19 cellular contexts compared by ENCODE assay signal in the genomic region with DNA sequence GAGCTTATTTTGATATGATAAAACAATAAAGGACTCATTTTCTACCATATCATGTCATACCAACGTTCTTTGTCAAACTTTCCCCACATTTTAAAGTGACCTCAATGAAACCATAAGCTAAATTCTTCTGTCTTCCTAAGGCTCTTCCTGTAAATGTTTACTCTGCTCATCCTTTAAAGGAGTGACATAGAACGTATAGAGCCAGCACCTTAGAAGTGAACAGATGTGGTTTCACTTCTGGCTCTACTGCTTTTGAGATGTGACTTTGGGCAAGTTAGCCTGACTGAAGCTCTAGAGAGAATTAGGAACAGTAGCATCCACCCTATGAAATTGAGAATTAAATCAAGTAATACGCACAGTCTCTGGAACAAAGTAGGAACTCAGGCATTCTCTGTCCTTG. TPM values are rescaled to one million over a fixed set of nuclear protein-coding genes. Genes with fewer than 3 reads are reported as not detected.
DNase-seq lines count a peak whose midpoint lies in the region; ATAC-seq, FAIRE-seq and TF ChIP-seq lines count a peak whose summit lies in the region.
"Had no signal": no experiment of that assay in that cellular context is flagged by ENCODE, and none has a peak within 500 bp of the region (broad histone marks: within the 10 kb centered on the region; RNA-seq: fewer than 3 reads in every experiment).

No MANE protein-coding gene starts in this region.

- SMC1A ChIA-PET in GM12878 (lab: Charles Lee; ENCODE audit: uncharacterized antibody, unreplicated experiment) = interaction anchor here (1.4 to 4.6 kb wide), 9 partner anchors 8 to 35 kb away, joined by 3 to 26 read pairs (median 6); a partner anchor contains a TSS

- H3K4me1 Mint-ChIP-seq in activated CD4-positive, alpha-beta T cell treated with anti-CD3 and anti-CD28 coated beads, Interleukin-2, amount 10 ng/mL, durations not matched to agents 24 days and 14 days = peaks cover 50% of the 10 kb centered on the region
- peaks cover 21% of the 10 kb centered on the region for H3K4me1 Mint-ChIP-seq in progenitor cell of endocrine pancreas (ENCODE audit: low read depth)
- H3K4me1 Mint-ChIP-seq: stimulated activated naive B cell treated with anti-CD40 and anti-IgM and Interleukin-4, amounts not matched to agents 10 μg/mL and 1 μg/mL and 100 μg/mL, for 72 hours had no signal

- CTCF ChIA-PET in GM12878 (lab: Yijun Ruan, JAX) = interaction anchor here (0.9 to 4.1 kb wide), 6 partner anchors 11 to 197 kb away, joined by 3 to 38 read pairs (median 4); a partner anchor contains a TSS

- TF ChIP-seq CTCF in OCI-LY3 (IDR thresholded peaks at IDR 0.05; ENCODE audit: low read depth, low read length) (no peak), GM12878 (IDR thresholded peaks at IDR 0.05 in 2 of 3, conservative IDR thresholded peaks at IDR 0.05 in 1 of 3; ENCODE audit: control insufficient read depth in 2 of 3, extremely low read depth in 1 of 3, insufficient read depth in 1 of 3, low read depth in 3 of 3, low read length in 3 of 3) (no peak), progenitor cell of endocrine pancreas (IDR thresholded peaks at IDR 0.05; ENCODE audit: unreplicated experiment) (no peak)

- H3K4me2 ChIP-seq in OCI-LY3 (ENCODE audit: low read length) (peak overlapping the region; percentile 91), GM12878 (ENCODE audit: control insufficient read depth, insufficient read depth) (peak overlapping the region; percentile 31)
- H3K4me2 ChIP-seq: BLaER1 treated with 17β-estradiol and CSF1 and Interleukin-3, amounts not matched to agents 10 nM and 100 nM; SK-N-SH had no signal

- POLR2A ChIA-PET in GM12878 (lab: Charles Lee) = interaction anchor here (0.5 to 1.6 kb wide), 6 partner anchors 12 to 108 kb away, joined by 3 to 11 read pairs (median 4); no protein-coding TSS in a partner anchor

- no peak overlapping the region for H2AFZ ChIP-seq in OCI-LY3 (ENCODE audit: low read depth, low read length)
- H2AFZ ChIP-seq in GM12878 (ENCODE audit: control insufficient read depth, low read depth, low read length) = no peak overlapping the region

- no peaks in the 10 kb centered on the region for H3K9me3 ChIP-seq in OCI-LY3 (ENCODE audit: insufficient read depth, low read length)
- H3K9me3 ChIP-seq in GM12878 (replicated peaks; ENCODE audit: control insufficient read depth, insufficient read depth, low read length) = no peaks in the 10 kb centered on the region
- H3K9me3 ChIP-seq: BLaER1 treated with 17β-estradiol and CSF1 and Interleukin-3, amounts not matched to agents 10 nM and 100 nM; esophagus muscularis mucosa; SK-N-SH had no signal

- H3K36me3 Mint-ChIP-seq in activated CD4-positive, alpha-beta T cell treated with anti-CD3 and anti-CD28 coated beads, Interleukin-2, amount 10 ng/mL, durations not matched to agents 24 days and 14 days (ENCODE audit: low read depth) = peaks cover 67% of the 10 kb centered on the region
- H3K36me3 Mint-ChIP-seq in progenitor cell of endocrine pancreas (ENCODE audit: insufficient read depth) = peaks cover 41% of the 10 kb centered on the region

- FAIRE-seq in GM12878 (lab: Jason Lieb, UNC) = no peak
- FAIRE-seq: bronchial epithelial cell, TTC549 had no signal

- H3K27ac ChIP-seq in OCI-LY3 (ENCODE audit: low read length) = peak overlapping the region; percentile 99
- H3K27ac ChIP-seq in GM12878 (ENCODE audit: control insufficient read depth, insufficient read depth) = peak overlapping the region; percentile 68
- H3K27ac ChIP-seq: BLaER1 treated with 17β-estradiol and CSF1 and Interleukin-3, amounts not matched to agents 10 nM and 100 nM; esophagus muscularis mucosa had no signal

- H3K9ac ChIP-seq in OCI-LY3 (ENCODE audit: low read length) = peak overlapping the region; percentile 77
- H3K9ac ChIP-seq in GM12878 (ENCODE audit: control insufficient read depth, insufficient read depth, low read length) = no peak overlapping the region
- H3K9ac ChIP-seq: BLaER1 treated with 17β-estradiol and CSF1 and Interleukin-3, amounts not matched to agents 10 nM and 100 nM; SK-N-SH had no signal

- TF ChIP-seq POLR2A in GM12878 (IDR thresholded peaks at IDR 0.05; ENCODE audit: low read depth, low read length) = no peak

- H3K9me3 Mint-ChIP-seq in activated CD4-positive, alpha-beta T cell treated with anti-CD3 and anti-CD28 coated beads, Interleukin-2, amount 10 ng/mL, durations not matched to agents 24 days and 14 days = no peaks in the 10 kb centered on the region
- no peaks in the 10 kb centered on the region for H3K9me3 Mint-ChIP-seq in progenitor cell of endocrine pancreas (ENCODE audit: low read depth)
- H3K9me3 Mint-ChIP-seq: stimulated activated naive B cell treated with anti-CD40 and anti-IgM and Interleukin-4, amounts not matched to agents 10 μg/mL and 1 μg/mL and 100 μg/mL, for 72 hours had no signal

- ATAC-seq in GM12878 = peak; percentile 51
- no peak for ATAC-seq in HG03175 (IDR thresholded peaks at IDR 0.05; ENCODE audit: unreplicated experiment)
- ATAC-seq: Panc1 had no signal

- intact Hi-C loops in activated CD4-positive, alpha-beta T cell treated with anti-CD3 and anti-CD28 coated beads, Interleukin-2, amount 10 ng/mL, durations not matched to agents 24 days and 14 days (cut with micrococcal nuclease) = loop anchor here (1.0 to 10.0 kb wide), 2 partner anchors 40 to 296 kb away; a partner anchor contains a TSS
- intact Hi-C loops in GM12878 (cut with micrococcal nuclease; ENCODE audit: unreplicated experiment) = no loop called here

- H3K4me3 ChIP-seq in OCI-LY3 (ENCODE audit: low read length) = peak overlapping the region; percentile 53
- no peak overlapping the region for H3K4me3 ChIP-seq in GM12878
- H3K4me3 ChIP-seq: BLaER1 treated with 17β-estradiol and CSF1 and Interleukin-3, amounts not matched to agents 10 nM and 100 nM; esophagus muscularis mucosa had no signal

- H3K79me2 ChIP-seq in OCI-LY3 (ENCODE audit: low read length) (no peaks in the 10 kb centered on the region), GM12878 (ENCODE audit: control insufficient read depth, insufficient read depth, low read length) (no peaks in the 10 kb centered on the region; the same call in 1 of the 2 replicates)

- DNase-seq in activated CD4-positive, alpha-beta T cell treated with anti-CD3 and anti-CD28 coated beads, Interleukin-2, amount 10 ng/mL, durations not matched to agents 24 days and 14 days = peak; percentile 79
- no peak for DNase-seq in activated CD4-positive, alpha-beta T cell treated with anti-CD3 and anti-CD28 coated beads, Interleukin-2, amount 50 U/mL, for 48 hours
- DNase-seq in GM12878 (ENCODE audit: low read depth, low spot score) (no peak), progenitor cell of endocrine pancreas (ENCODE audit: low spot score, unreplicated experiment) (no peak), SKM-1 treated with dmso at 0.1 percent for 144 hours (lab: John Stamatoyannopoulos, UW; ENCODE audit: unreplicated experiment) (no peak)
- no peak for DNase-seq in stimulated activated CD4-positive, alpha-beta T cell treated with anti-CD3 and anti-CD28 coated beads, Interleukin-15, amount 100 ng/mL, for 24 hours
- DNase-seq: mammary epithelial cell; NCI-H1436; SK-N-SH; stimulated activated CD4-positive, alpha-beta T cell treated with anti-CD3 and anti-CD28 coated beads, Interleukin-12 subunit alpha, Interleukin-12 subunit beta, amount 100 ng/mL, for 4 hours; stimulated activated naive B cell treated with anti-CD40 and anti-IgM and Interleukin-4, amounts not matched to agents 10 μg/mL and 1 μg/mL and 100 μg/mL, for 72 hours; trophoblast cell had no signal

- H3K4me3 Mint-ChIP-seq in activated CD4-positive, alpha-beta T cell treated with anti-CD3 and anti-CD28 coated beads, Interleukin-2, amount 10 ng/mL, durations not matched to agents 24 days and 14 days = peak overlapping the region; percentile 76
- no peak overlapping the region for H3K4me3 Mint-ChIP-seq in progenitor cell of endocrine pancreas (ENCODE audit: low read depth)
- H3K4me3 Mint-ChIP-seq: stimulated activated naive B cell treated with anti-CD40 and anti-IgM and Interleukin-4, amounts not matched to agents 10 μg/mL and 1 μg/mL and 100 μg/mL, for 72 hours had no signal

- BruUV-seq in GM12878 (replicated peaks; lab: Mats Ljungman, UMichigan) = no TSS peak

- no peak for TF ChIP-seq RAD21 in GM12878 (IDR thresholded peaks at IDR 0.05; ENCODE audit: insufficient read depth, low read depth, low read length)

- TF ChIP-seq EP300 in GM12878 (IDR thresholded peaks at IDR 0.05; ENCODE audit: borderline replicate concordance in 1 of 2, control insufficient read depth in 1 of 2, low read depth in 2 of 2, low read length in 2 of 2) = no peak

- no peaks in the 10 kb centered on the region for H3K27me3 Mint-ChIP-seq in activated CD4-positive, alpha-beta T cell treated with anti-CD3 and anti-CD28 coated beads, Interleukin-2, amount 10 ng/mL, durations not matched to agents 24 days and 14 days
- no peaks in the 10 kb centered on the region for H3K27me3 Mint-ChIP-seq in progenitor cell of endocrine pancreas
- H3K27me3 Mint-ChIP-seq: stimulated activated naive B cell treated with anti-CD40 and anti-IgM and Interleukin-4, amounts not matched to agents 10 μg/mL and 1 μg/mL and 100 μg/mL, for 72 hours had no signal

- 44% methylated on average over 3 of the region's 3 CpGs for WGBS in GM12878 (ENCODE audit: insufficient coverage, insufficient replicate concordance, low lambda C conversion rate, missing lambda C conversion rate)

- RAD21 ChIA-PET in GM12878 (lab: Charles Lee; ENCODE audit: unreplicated experiment) = interaction anchor here (0.5 to 4.7 kb wide), 8 partner anchors 17 to 305 kb away, joined by 3 to 26 read pairs (median 4); no protein-coding TSS in a partner anchor

- H3K4me1 ChIP-seq in OCI-LY3 (ENCODE audit: low read length) = peaks cover 56% of the 10 kb centered on the region
- H3K4me1 ChIP-seq in GM12878 (ENCODE audit: control insufficient read depth, insufficient read depth, low read length) = peaks cover 23% of the 10 kb centered on the region
- H3K4me1 ChIP-seq: esophagus muscularis mucosa had no signal

- H3K27me3 ChIP-seq in OCI-LY3 (ENCODE audit: low read depth, low read length) (no peaks in the 10 kb centered on the region), GM12878 (replicated peaks in 1 of 2; ENCODE audit: control insufficient read depth in 2 of 2, insufficient read depth in 2 of 2, low read length in 1 of 2) (no peaks in the 10 kb centered on the region)
- H3K27me3 ChIP-seq: BLaER1 treated with 17β-estradiol and CSF1 and Interleukin-3, amounts not matched to agents 10 nM and 100 nM; esophagus muscularis mucosa had no signal

- in situ Hi-C loops in GM12878 (cut with MboI) = no loop called here

- H4K20me1 ChIP-seq in OCI-LY3 (ENCODE audit: insufficient read depth, low read length) (no peaks in the 10 kb centered on the region), GM12878 (ENCODE audit: control insufficient read depth, insufficient read depth) (no peaks in the 10 kb centered on the region)
- H4K20me1 ChIP-seq: BLaER1 treated with 17β-estradiol and CSF1 and Interleukin-3, amounts not matched to agents 10 nM and 100 nM had no signal

- H3K36me3 ChIP-seq in OCI-LY3 (replicated peaks; ENCODE audit: low read depth, low read length) (peaks cover 24% of the 10 kb centered on the region), GM12878 (ENCODE audit: control insufficient read depth in 2 of 2, insufficient read depth in 2 of 2, low read length in 1 of 2) (peaks cover 2 to 24% of the 10 kb centered on the region in 2 experiments)

- peak overlapping the region; percentile 95 for H3K27ac Mint-ChIP-seq in activated CD4-positive, alpha-beta T cell treated with anti-CD3 and anti-CD28 coated beads, Interleukin-2, amount 10 ng/mL, durations not matched to agents 24 days and 14 days
- H3K27ac Mint-ChIP-seq in progenitor cell of endocrine pancreas = peak overlapping the region; percentile 91
- H3K27ac Mint-ChIP-seq: stimulated activated naive B cell treated with anti-CD40 and anti-IgM and Interleukin-4, amounts not matched to agents 10 μg/mL and 1 μg/mL and 100 μg/mL, for 72 hours had no signal

RNA-seq across cellular contexts. Expression of a gene that starts 24.1 kb away (rescaled TPM):
- 43.9 and 56.2 TPM in 2 replicates for total RNA-seq in activated CD4-positive, alpha-beta T cell treated with anti-CD3 and anti-CD28 coated beads, Interleukin-2, amount 10 ng/mL, durations not matched to agents 24 days and 14 days
- 32.4 and 37.5 TPM in 2 replicates for total RNA-seq in GM12878 (2013; cell fraction: nucleolus; rRNA removed)
- total RNA-seq in GM12878 (2014; rRNA removed) = 24.5 and 27.9 TPM in 2 replicates
- 23.7 and 25.6 TPM in 2 replicates for total RNA-seq in GM12878 (2014; rRNA removed; fragmentation: Illumina TruSeq; extraction: Trizol)
- 32.7 and 36.2 TPM in 2 replicates for total RNA-seq in GM12878 (2021)
- 17.8 TPM for polyA plus RNA-seq in GM12878 (2011; ENCODE audit: low read depth)
- 55.1 and 96.6 TPM in 2 replicates for polyA plus RNA-seq in GM12878 (2011; rRNA removed)
- 16.0 and 17.1 TPM in 2 replicates for polyA plus RNA-seq in GM12878 (2011; cell fraction: cytosol; rRNA removed)
- polyA plus RNA-seq in GM12878 (2011; cell fraction: nucleus; rRNA removed) = 18.8 and 22.3 TPM in 2 replicates
- 18.3 and 25.1 TPM in 2 replicates for polyA plus RNA-seq in GM12878 (2012)
- polyA plus RNA-seq in GM12878 (2014; fragmentation: Illumina TruSeq; extraction: Trizol) = 34.3 and 51.3 TPM in 2 replicates
- 100 to 1,000 TPM; 101 to 156 TPM for polyA plus RNA-seq in GM12878 (2014; fragmentation: Nextera tagmentation; extraction: Ambion mirVana)
- 29.8 and 31.7 TPM in 2 replicates for polyA plus RNA-seq in GM12878 (2014; rRNA removed)
- 10 to 100 TPM; 86.2 to 88.8 TPM for polyA plus RNA-seq in GM12878 (2016; fragmentation: Nextera tagmentation; extraction: Ambion mirVana)
- polyA minus RNA-seq in GM12878 (2011; rRNA and poly(A)+ RNA removed) = 24.2 and 52.4 TPM in 2 replicates
- polyA minus RNA-seq in GM12878 (2011; cell fraction: cytosol; rRNA and poly(A)+ RNA removed) = 15.8 and 18.3 TPM in 2 replicates
- polyA minus RNA-seq in GM12878 (2011; cell fraction: nucleus; rRNA and poly(A)+ RNA removed) = 8.0 and 12.4 TPM in 2 replicates
- 51.9 and 54.8 TPM in 2 replicates for total RNA-seq in progenitor cell of endocrine pancreas

RNA-seq across cellular contexts. Expression of a gene that starts 40.0 kb away (rescaled TPM):
- total RNA-seq in activated CD4-positive, alpha-beta T cell treated with anti-CD3 and anti-CD28 coated beads, Interleukin-2, amount 10 ng/mL, durations not matched to agents 24 days and 14 days = 29.4 and 31.2 TPM in 2 replicates
- 66.8 and 76.2 TPM in 2 replicates for total RNA-seq in GM12878 (2013; cell fraction: nucleolus; rRNA removed)
- 14.6 and 16.6 TPM in 2 replicates for total RNA-seq in GM12878 (2014; rRNA removed)
- 22.4 and 22.6 TPM in 2 replicates for total RNA-seq in GM12878 (2014; rRNA removed; fragmentation: Illumina TruSeq; extraction: Trizol)
- 26.2 and 26.6 TPM in 2 replicates for total RNA-seq in GM12878 (2021)
- polyA plus RNA-seq in GM12878 (2011; ENCODE audit: low read depth) = 14.3 TPM
- 52.2 and 62.2 TPM in 2 replicates for polyA plus RNA-seq in GM12878 (2011; rRNA removed)
- polyA plus RNA-seq in GM12878 (2011; cell fraction: cytosol; rRNA removed) = 28.7 and 38.6 TPM in 2 replicates
- polyA plus RNA-seq in GM12878 (2011; cell fraction: nucleus; rRNA removed) = 26.1 and 34.9 TPM in 2 replicates
- 18.9 and 29.3 TPM in 2 replicates for polyA plus RNA-seq in GM12878 (2012)
- polyA plus RNA-seq in GM12878 (2014; fragmentation: Illumina TruSeq; extraction: Trizol) = 26.3 and 31.4 TPM in 2 replicates
- polyA plus RNA-seq in GM12878 (2014; fragmentation: Nextera tagmentation; extraction: Ambion mirVana) = 10 to 100 TPM in 1 of 2 experiments, 1 to 10 TPM in 1; 7.1 to 12.5 TPM
- polyA plus RNA-seq in GM12878 (2014; rRNA removed) = 14.4 and 15.8 TPM in 2 replicates
- 10 to 100 TPM; 23.2 to 23.3 TPM for polyA plus RNA-seq in GM12878 (2016; fragmentation: Nextera tagmentation; extraction: Ambion mirVana)
- polyA minus RNA-seq in GM12878 (2011; rRNA and poly(A)+ RNA removed) = 72.9 and 82.0 TPM in 2 replicates
- 24.1 and 26.5 TPM in 2 replicates for polyA minus RNA-seq in GM12878 (2011; cell fraction: cytosol; rRNA and poly(A)+ RNA removed)
- 28.5 and 42.1 TPM in 2 replicates for polyA minus RNA-seq in GM12878 (2011; cell fraction: nucleus; rRNA and poly(A)+ RNA removed)
- total RNA-seq in progenitor cell of endocrine pancreas = 25.1 and 27.0 TPM in 2 replicates
